13 cellular contexts compared by ENCODE assay signal in genomic region chr19:46271488-46272197, GRCh38. TPM values are rescaled to one million over a fixed set of nuclear protein-coding genes. Genes with fewer than 3 reads are reported as not detected.
DNase-seq lines count a peak whose midpoint lies in the region; ATAC-seq and TF ChIP-seq lines count a peak whose summit lies in the region.
"Had no signal": no experiment of that assay in that cellular context is flagged by ENCODE, and none has a peak within 500 bp of the region (broad histone marks: within the 10 kb centered on the region; RNA-seq: fewer than 3 reads in every experiment).

No MANE protein-coding gene starts in this region.

- no peaks in the 10 kb centered on the region for H3K9me3 Mint-ChIP-seq in CD4-positive, alpha-beta T cell
- H3K9me3 Mint-ChIP-seq: naive thymus-derived CD8-positive, alpha-beta T cell had no signal

- peaks cover 12% of the 10 kb centered on the region for H3K4me1 ChIP-seq in adipocyte (ENCODE audit: control insufficient read depth, insufficient read depth, low read length)
- no peaks in the 10 kb centered on the region for H3K4me1 ChIP-seq in left lung
- H3K4me1 ChIP-seq in esophagus muscularis mucosa: peaks cover 0 to 9% (median 4%) of the 10 kb centered on the region in 4 donors

- H3K36me3 Mint-ChIP-seq in CD4-positive, alpha-beta T cell (ENCODE audit: low read depth): no peaks in the 10 kb centered on the region
- H3K36me3 Mint-ChIP-seq: naive thymus-derived CD8-positive, alpha-beta T cell had no signal

- TF ChIP-seq CTCF in AG04449 (IDR thresholded peaks at IDR 0.05; ENCODE audit: insufficient read depth, low read length, missing control alignments) (no peak), left lung (IDR thresholded peaks at IDR 0.05) (no peak), esophagus muscularis mucosa (IDR thresholded peaks at IDR 0.05) (no peak)
- no peak for TF ChIP-seq CTCF in CD4-positive, alpha-beta T cell (IDR thresholded peaks at IDR 0.05)

- intact Hi-C loops in left lung (cut with DNase I) (no loop called here), esophagus muscularis mucosa (cut with DNase I) (no loop called here)
- intact Hi-C loops in CD4-positive, alpha-beta T cell (cut with DNase I, micrococcal nuclease): no loop called here

- H3K27me3 ChIP-seq in adipocyte (replicated peaks; ENCODE audit: control insufficient read depth, insufficient read depth, low read length): peaks cover 6% of the 10 kb centered on the region
- H3K27me3 ChIP-seq in left lung: peaks cover 0 to 47% of the 10 kb centered on the region in 2 donors
- H3K27me3 ChIP-seq in CD4-positive, alpha-beta T cell (ENCODE audit: control insufficient read depth, insufficient read depth, low read length): peaks cover 25% of the 10 kb centered on the region
- H3K27me3 ChIP-seq in esophagus muscularis mucosa: peaks cover 0 to 14% (median 0%) of the 10 kb centered on the region in 4 donors

- TF ChIP-seq EP300 in esophagus muscularis mucosa (IDR thresholded peaks at IDR 0.05): no peak

- POLR2A ChIA-PET in AG04449 (lab: Yijun Ruan, JAX): interaction anchor here (0.6 to 1.3 kb wide), 3 partner anchors 130 to 189 kb away, joined by 3 to 4 read pairs (median 4); partner anchors contain the start of gene CCDC8
- POLR2A ChIA-PET in CD4-positive, alpha-beta T cell (lab: Charles Lee): no interaction called here

- no peak overlapping the region for H3K4me3 ChIP-seq in AG04449 (ENCODE audit: low read depth, low read length)
- H3K4me3 ChIP-seq in adipocyte (ENCODE audit: low read length): no peak overlapping the region
- no peak overlapping the region for H3K4me3 ChIP-seq in left lung
- H3K4me3 ChIP-seq in esophagus muscularis mucosa: no peak overlapping the region
- H3K4me3 ChIP-seq: SK-N-MC had no signal

- peaks cover 51% of the 10 kb centered on the region for H3K27me3 Mint-ChIP-seq in CD4-positive, alpha-beta T cell

- H3K9ac ChIP-seq in adipocyte (ENCODE audit: low read length): no peak overlapping the region

- H3K4me1 Mint-ChIP-seq in CD4-positive, alpha-beta T cell (ENCODE audit: low read depth): no peaks in the 10 kb centered on the region

- no peaks in the 10 kb centered on the region for H3K9me3 ChIP-seq in adipocyte (ENCODE audit: control insufficient read depth, low read length)
- H3K9me3 ChIP-seq in left lung: no peaks in the 10 kb centered on the region
- H3K9me3 ChIP-seq in CD4-positive, alpha-beta T cell (ENCODE audit: control insufficient read depth, low read length): no peaks in the 10 kb centered on the region
- H3K9me3 ChIP-seq in esophagus muscularis mucosa: no peaks in the 10 kb centered on the region

- H3K36me3 ChIP-seq in adipocyte (ENCODE audit: control insufficient read depth, insufficient read depth, low read length, severe bottlenecking) (no peaks in the 10 kb centered on the region), left lung (no peaks in the 10 kb centered on the region), esophagus muscularis mucosa (no peaks in the 10 kb centered on the region)

- CTCF ChIA-PET in AG04449 (lab: Yijun Ruan, JAX): interaction anchor here (0.6 to 1.9 kb wide), 10 partner anchors 9 to 272 kb away, joined by 3 to 16 read pairs (median 4); partner anchors contain the start of gene PPP5C
- CTCF ChIA-PET in CD4-positive, alpha-beta T cell (lab: Charles Lee): no interaction called here

- H3K27ac ChIP-seq in left lung (peak overlapping the region in 1 of 2 donors; percentile 46), esophagus muscularis mucosa (replicated peaks in 1 of 4) (peak overlapping the region in 1 of 4 donors; percentile 34)
- H3K27ac ChIP-seq in CD4-positive, alpha-beta T cell (ENCODE audit: low read depth, low read length): no peak overlapping the region
- H3K27ac ChIP-seq: SK-N-MC had no signal

- WGBS in esophagus muscularis mucosa: 52% methylated on average over 8 of the region's 8 CpGs

- no peak overlapping the region for H3K4me3 Mint-ChIP-seq in CD4-positive, alpha-beta T cell
- H3K4me3 Mint-ChIP-seq: naive thymus-derived CD8-positive, alpha-beta T cell had no signal

- ATAC-seq in left lung: peak; percentile 95
- no peak for ATAC-seq in CD4-positive, alpha-beta T cell (ENCODE audit: poor library complexity)
- ATAC-seq in GM21360 (IDR thresholded peaks at IDR 0.05; ENCODE audit: unreplicated experiment): no peak
- ATAC-seq in GM19395 (IDR thresholded peaks at IDR 0.05; ENCODE audit: unreplicated experiment): no peak

- peak; percentile 55 for DNase-seq in AG04449 (ENCODE audit: low read depth, low spot score)
- peak; percentile 83 for DNase-seq in H4 (ENCODE audit: low spot score)
- DNase-seq in adipocyte (ENCODE audit: low read depth): peak; percentile 76
- DNase-seq in left lung: peak in 1 of 2 donors; percentile 41
- DNase-seq in CD4-positive, alpha-beta T cell: no peak
- DNase-seq in esophagus muscularis mucosa (ENCODE audit: extremely low spot score): no peak
- DNase-seq: DMS153; naive thymus-derived CD8-positive, alpha-beta T cell; NCI-H187 had no signal

- TF ChIP-seq POLR2A in esophagus muscularis mucosa (IDR thresholded peaks at IDR 0.05; ENCODE audit: low read depth): no peak

- H3K27ac Mint-ChIP-seq in CD4-positive, alpha-beta T cell: no peak overlapping the region

RNA-seq across cellular contexts. Expression of gene HIF3A, which starts 25.2 kb away (rescaled TPM):
- total RNA-seq in H4 (2014; rRNA removed; shearing (Covaris generic)): not detected in 2 replicates
- total RNA-seq in left lung: 10 to 100 TPM; 15.9 to 30.1 TPM
- not detected for total RNA-seq in CD4-positive, alpha-beta T cell
- 100 to 1,000 TPM in 3 of 4 donors, 10 to 100 TPM in 1; 98.2 to 268 (median 160) TPM for total RNA-seq in esophagus muscularis mucosa
- total RNA-seq: naive thymus-derived CD8-positive, alpha-beta T cell had no signal

RNA-seq across cellular contexts. Expression of gene IGFL1, which starts 42.1 kb away (rescaled TPM):
- total RNA-seq in H4 (2014; rRNA removed; shearing (Covaris generic)): not detected in 2 replicates
- total RNA-seq in left lung (under 1 TPM in 1 of 2 donors, not detected in 1; 0.35 TPM), esophagus muscularis mucosa (not detected)
- total RNA-seq in CD4-positive, alpha-beta T cell: not detected
- total RNA-seq: frontal cortex; naive thymus-derived CD8-positive, alpha-beta T cell had no signal

Comparison
In these comparisons a context has a peak if more than half of its experiments do, and no peak if none do; other contexts are left out.
1. DNase-seq: peak in AG04449 (single experiment), H4 (single experiment) and adipocyte (single experiment); none in CD4-positive, alpha-beta T cell (0 of 10) and esophagus muscularis mucosa (single experiment).
2. RNA of gene HIF3A, which starts 25.2 kb away (total RNA-seq): 98.2 to 268 TPM in esophagus muscularis mucosa and 15.9 to 30.1 TPM in left lung; not detected in H4 and not detected in CD4-positive, alpha-beta T cell; every median in the first group is over 10 times any median in the second.